Comparison of ENCODE assay signal across 2 cellular contexts in the genomic region with DNA sequence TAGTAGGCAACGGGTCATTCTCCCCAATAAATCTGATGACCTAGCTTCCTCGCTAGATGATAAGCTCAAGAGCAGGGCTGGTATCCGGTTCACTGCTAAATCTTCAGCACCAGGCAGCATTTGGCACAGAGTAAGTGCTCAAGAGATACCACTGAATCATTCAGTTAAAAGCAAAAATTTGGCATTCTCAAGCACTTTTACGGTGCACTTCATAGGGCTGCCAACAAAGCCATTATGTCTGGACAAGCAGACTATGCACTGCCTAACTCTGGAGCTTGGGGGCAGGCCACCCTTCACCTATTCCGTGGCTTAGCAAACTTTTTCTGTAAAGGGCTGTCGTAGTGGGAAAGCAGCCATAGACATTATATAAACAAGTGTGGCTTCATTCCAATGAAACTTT.
A peak's percentile ranks its signal among the peaks of the same experiment; 100 is the strongest.
TF ChIP-seq lines count a peak whose summit lies in the region.

No MANE protein-coding gene starts in this region.

TF ChIP-seq in liver, 16 proteins besides CTCF, POLR2A, EP300 and RAD21:
- TF ChIP-seq YY1 (IDR thresholded peaks at IDR 0.05) (peak; percentile 18), HNF4G (IDR thresholded peaks at IDR 0.05) (no peak), FOXA2 (IDR thresholded peaks at IDR 0.05) (no peak), RXRA (IDR thresholded peaks at IDR 0.05) (peak; percentile 28 to 38), HNF4A (conservative IDR thresholded peaks at IDR 0.05) (peak in 1 of 2 donors; percentile 28), SP1 (IDR thresholded peaks at IDR 0.05) (peak; percentile 55)

TF ChIP-seq in HepG2, 621 proteins besides CTCF, POLR2A, EP300 and RAD21:
- no peak for TF ChIP-seq LCORL (IDR thresholded peaks at IDR 0.05)
- TF ChIP-seq LCORL (CRISPR knock-in tag; IDR thresholded peaks at IDR 0.05), result no peak
